Comparison of ENCODE assay signal across 15 cellular contexts in genomic region chr3:140363801-140364200, GRCh38.
A peak's percentile ranks its signal among the peaks of the same experiment; 100 is the strongest.
DNase-seq lines count a peak whose midpoint lies in the region; ATAC-seq and TF ChIP-seq lines count a peak whose summit lies in the region.
"Had no signal": no experiment of that assay in that cellular context is flagged by ENCODE, and none has a peak within 500 bp of the region (broad histone marks: within the 10 kb centered on the region; RNA-seq: fewer than 3 reads in every experiment).

No MANE protein-coding gene starts in this region.

- H3K4me3 Mint-ChIP-seq in activated CD4-positive, alpha-beta T cell treated with anti-CD3 and anti-CD28 coated beads, Interleukin-2, amount 10 ng/mL, durations not matched to agents 7 days and 5 days = no peak overlapping the region
- no peak overlapping the region for H3K4me3 Mint-ChIP-seq in H9
- H3K4me3 Mint-ChIP-seq: naive thymus-derived CD8-positive, alpha-beta T cell; stimulated activated effector memory CD8-positive, alpha-beta T cell treated with anti-CD3 and anti-CD28 coated beads, Interleukin-12 subunit alpha, Interleukin-12 subunit beta, amount 100 ng/mL, for 72 hours; T-helper 2 cell treated with Interferon-gamma antibody and Interleukin-4, amounts not matched to agents 5 μg/mL and 100 μg/mL, for 36 hours had no signal

- no peaks in the 10 kb centered on the region for H3K4me1 ChIP-seq in body of pancreas
- H3K4me1 ChIP-seq in lower lobe of right lung = no peaks in the 10 kb centered on the region
- peaks cover 3% of the 10 kb centered on the region; the same call in 1 of the 2 replicates for H3K4me1 ChIP-seq in H9 (ENCODE audit: insufficient read depth, low read length)

- H3K27ac Mint-ChIP-seq in activated CD4-positive, alpha-beta T cell treated with anti-CD3 and anti-CD28 coated beads, Interleukin-2, amount 10 ng/mL, durations not matched to agents 7 days and 5 days = no peak overlapping the region
- no peak overlapping the region for H3K27ac Mint-ChIP-seq in H9
- H3K27ac Mint-ChIP-seq: naive thymus-derived CD8-positive, alpha-beta T cell; stimulated activated effector memory CD8-positive, alpha-beta T cell treated with anti-CD3 and anti-CD28 coated beads, Interleukin-12 subunit alpha, Interleukin-12 subunit beta, amount 100 ng/mL, for 72 hours; T-helper 2 cell treated with Interferon-gamma antibody and Interleukin-4, amounts not matched to agents 5 μg/mL and 100 μg/mL, for 36 hours had no signal

- no peaks in the 10 kb centered on the region for H3K9me3 Mint-ChIP-seq in activated CD4-positive, alpha-beta T cell treated with anti-CD3 and anti-CD28 coated beads, Interleukin-2, amount 10 ng/mL, durations not matched to agents 7 days and 5 days
- H3K9me3 Mint-ChIP-seq in H9 = 0 out of 5 replicates have a peak, but pooled peaks cover 0 to 4% of the 10 kb centered on the region in 2 experiments
- H3K9me3 Mint-ChIP-seq: T-helper 2 cell treated with Interferon-gamma antibody and Interleukin-4, amounts not matched to agents 5 μg/mL and 100 μg/mL, for 36 hours had no signal

- no peak for TF ChIP-seq POLR2A in body of pancreas (IDR thresholded peaks at IDR 0.05)

- DNase-seq in activated CD4-positive, alpha-beta T cell treated with anti-CD3 and anti-CD28 coated beads for 48 hours = peak; percentile 13
- no peak for DNase-seq in activated CD4-positive, alpha-beta T cell treated with anti-CD3 and anti-CD28 coated beads, Interleukin-2, amount 10 ng/mL, durations not matched to agents 7 days and 5 days
- DNase-seq in HT-29 (ENCODE audit: low spot score) = peak; percentile 5
- peak in 3 of 4 donors; percentile 6 to 28 (median 24) for DNase-seq in body of pancreas
- DNase-seq in lower lobe of right lung = peak; percentile 45
- DNase-seq in H9 = no peak
- DNase-seq in GM03348 (ENCODE audit: low spot score) = no peak
- DNase-seq: stimulated activated CD4-positive, alpha-beta T cell treated with anti-CD3 and anti-CD28 coated beads, Interleukin-2, amount 100 ng/mL, for 48 hours had no signal

- H3K36me3 Mint-ChIP-seq in activated CD4-positive, alpha-beta T cell treated with anti-CD3 and anti-CD28 coated beads, Interleukin-2, amount 10 ng/mL, durations not matched to agents 7 days and 5 days (ENCODE audit: low read depth) = no peaks in the 10 kb centered on the region
- H3K36me3 Mint-ChIP-seq in H9 (ENCODE audit: insufficient read depth in 1 of 3, low read depth in 3 of 3) = no peaks in the 10 kb centered on the region
- H3K36me3 Mint-ChIP-seq: naive thymus-derived CD8-positive, alpha-beta T cell; stimulated activated effector memory CD8-positive, alpha-beta T cell treated with anti-CD3 and anti-CD28 coated beads, Interleukin-12 subunit alpha, Interleukin-12 subunit beta, amount 100 ng/mL, for 72 hours had no signal

- intact Hi-C loops in body of pancreas (cut with DNase I) (no loop called here), lower lobe of right lung (cut with DNase I) (no loop called here)

- no peak overlapping the region for H2BK5ac ChIP-seq in H9 (ENCODE audit: insufficient read length, low read length)

- no peak overlapping the region for H2BK20ac ChIP-seq in H9 (ENCODE audit: low read depth, low read length, poor library complexity, severe bottlenecking)

- 57 to 61% methylated on average over 6 of the region's 6 CpGs for WGBS in body of pancreas, 2 donors
- whole genome bisulfite sequencing in H9 (ENCODE audit: extremely low coverage, insufficient read length, low lambda C conversion rate) = no CpG with 5 or more reads among the region's 6 CpGs

- H2BK12ac ChIP-seq in H9 (ENCODE audit: insufficient read length, low read depth, low read length) = no peak overlapping the region

- no peak overlapping the region for H3K9ac ChIP-seq in H9 (ENCODE audit: extremely low read depth, insufficient read length, low read length)
- H3K9ac ChIP-seq: KMS-11 had no signal

- H3K23ac ChIP-seq in H9 (ENCODE audit: insufficient read length, low read depth, low read length) = no peak overlapping the region

- H3K4me1 Mint-ChIP-seq in activated CD4-positive, alpha-beta T cell treated with anti-CD3 and anti-CD28 coated beads, Interleukin-2, amount 10 ng/mL, durations not matched to agents 7 days and 5 days = no peaks in the 10 kb centered on the region
- H3K4me1 Mint-ChIP-seq in H9 = peaks cover 11 to 12% of the 10 kb centered on the region in 2 experiments
- H3K4me1 Mint-ChIP-seq: naive thymus-derived CD8-positive, alpha-beta T cell; stimulated activated effector memory CD8-positive, alpha-beta T cell treated with anti-CD3 and anti-CD28 coated beads, Interleukin-12 subunit alpha, Interleukin-12 subunit beta, amount 100 ng/mL, for 72 hours had no signal

- no peak overlapping the region for H2AK5ac ChIP-seq in H9 (ENCODE audit: insufficient read length, low read length)

- POLR2A ChIA-PET in activated CD4-positive, alpha-beta T cell treated with anti-CD3 and anti-CD28 coated beads, Interleukin-2, amount 10 ng/mL, durations not matched to agents 7 days and 5 days (lab: Charles Lee) = no interaction called here

- no peak overlapping the region for H3K18ac ChIP-seq in H9 (ENCODE audit: insufficient read length, low read depth, low read length)

- H3K56ac ChIP-seq in H9 (ENCODE audit: insufficient read length, low read depth, low read length) = no peak overlapping the region

- no peak overlapping the region for H2BK120ac ChIP-seq in H9 (ENCODE audit: low read depth, low read length, poor library complexity, severe bottlenecking)

- no peak overlapping the region for H3T11ph ChIP-seq in H9 (ENCODE audit: low read length)

- H3K4me2 ChIP-seq in H9 (ENCODE audit: insufficient read depth, insufficient read length, low read length) = no peak overlapping the region
- H3K4me2 ChIP-seq: KMS-11 had no signal

- H3K79me1 ChIP-seq in H9 (ENCODE audit: insufficient read depth, low read depth, low read length, poor library complexity, severe bottlenecking) = no peaks in the 10 kb centered on the region

- no peak overlapping the region for H3K4me3 ChIP-seq in body of pancreas
- no peak overlapping the region for H3K4me3 ChIP-seq in lower lobe of right lung

- no peak overlapping the region for H3K4ac ChIP-seq in H9 (ENCODE audit: low read depth, low read length)

- H3K23me2 ChIP-seq in H9 (ENCODE audit: insufficient read length, low read depth, low read length, poor library complexity, severe bottlenecking) = no peaks in the 10 kb centered on the region

- TF ChIP-seq CTCF in body of pancreas (IDR thresholded peaks at IDR 0.05) = no peak
- no peak for TF ChIP-seq CTCF in lower lobe of right lung (IDR thresholded peaks at IDR 0.05)
- TF ChIP-seq CTCF in H9 (conservative IDR thresholded peaks at IDR 0.05) = no peak

- CTCF ChIA-PET in activated CD4-positive, alpha-beta T cell treated with anti-CD3 and anti-CD28 coated beads, Interleukin-2, amount 10 ng/mL, durations not matched to agents 7 days and 5 days (lab: Charles Lee) = no interaction called here

- ATAC-seq in body of pancreas = no peak
- ATAC-seq in lower lobe of right lung = no peak
- no peak for ATAC-seq in GM21528 (IDR thresholded peaks at IDR 0.05; ENCODE audit: low FRiP score, unreplicated experiment)
- ATAC-seq: left colon; naive thymus-derived CD8-positive, alpha-beta T cell; Panc1; stimulated activated effector memory CD8-positive, alpha-beta T cell treated with anti-CD3 and anti-CD28 coated beads, Interleukin-12 subunit alpha, Interleukin-12 subunit beta, amount 100 ng/mL, for 72 hours had no signal

- H3K27me3 ChIP-seq in body of pancreas (no peaks in the 10 kb centered on the region), lower lobe of right lung (ENCODE audit: low read depth) (no peaks in the 10 kb centered on the region), H9 (ENCODE audit: insufficient read depth, low read length) (no peaks in the 10 kb centered on the region)

- no peak overlapping the region for H4K8ac ChIP-seq in H9 (replicated peaks; ENCODE audit: insufficient read length, low read depth, low read length)

- H2AFZ ChIP-seq in H9 (ENCODE audit: low read length) = no peak overlapping the region

- no peaks in the 10 kb centered on the region for H3K79me2 ChIP-seq in H9 (ENCODE audit: insufficient read depth, low read length)

- no peaks in the 10 kb centered on the region for H4K20me1 ChIP-seq in H9 (ENCODE audit: control insufficient read depth, insufficient read depth, insufficient read length)

- H3K27me3 Mint-ChIP-seq in activated CD4-positive, alpha-beta T cell treated with anti-CD3 and anti-CD28 coated beads, Interleukin-2, amount 10 ng/mL, durations not matched to agents 7 days and 5 days = no peaks in the 10 kb centered on the region
- H3K27me3 Mint-ChIP-seq in H9 (ENCODE audit: low read depth) = no peaks in the 10 kb centered on the region

- H2BK15ac ChIP-seq in H9 (ENCODE audit: low read depth, low read length) = no peak overlapping the region

- no peak overlapping the region for H4K91ac ChIP-seq in H9 (ENCODE audit: insufficient read length, low read depth, low read length)

- no peak overlapping the region for H3K14ac ChIP-seq in H9 (ENCODE audit: insufficient read depth, low read length)

- H3K9me3 ChIP-seq in body of pancreas (no peaks in the 10 kb centered on the region), lower lobe of right lung (no peaks in the 10 kb centered on the region), H9 (ENCODE audit: control insufficient read depth, low read depth, low read length) (no peaks in the 10 kb centered on the region)

- H3K36me3 ChIP-seq in body of pancreas (replicated peaks in 1 of 2; ENCODE audit: insufficient read depth in 1 of 2, low read depth in 2 of 2) (no peaks in the 10 kb centered on the region), lower lobe of right lung (no peaks in the 10 kb centered on the region)

- no peak overlapping the region for H3K27ac ChIP-seq in body of pancreas
- H3K27ac ChIP-seq in lower lobe of right lung = no peak overlapping the region
- H3K27ac ChIP-seq in H9 (ENCODE audit: insufficient read length, low read depth, low read length) = no peak overlapping the region
- H3K27ac ChIP-seq: KMS-11 had no signal

- H4K5ac ChIP-seq in H9 (ENCODE audit: insufficient read length, low read depth, low read length) = no peak overlapping the region

Comparison
In these comparisons a context has a peak if more than half of its experiments do, and no peak if none do; other contexts are left out.
1. DNase-seq: peak in activated CD4-positive, alpha-beta T cell treated with anti-CD3 and anti-CD28 coated beads for 48 hours (single experiment), HT-29 (single experiment), body of pancreas (3 of 4) and lower lobe of right lung (single experiment); none in activated CD4-positive, alpha-beta T cell treated with anti-CD3 and anti-CD28 coated beads, Interleukin-2, amount 10 ng/mL, durations not matched to agents 7 days and 5 days (single experiment), H9 (single experiment) and GM03348 (single experiment).